ENCODE assay signal across 17 cellular contexts in genomic region chr22:19879651-19879995, GRCh38. TPM values are rescaled to one million over a fixed set of nuclear protein-coding genes. Genes with fewer than 3 reads are reported as not detected.
DNase-seq lines count a peak whose midpoint lies in the region; ATAC-seq, FAIRE-seq and TF ChIP-seq lines count a peak whose summit lies in the region.
"Had no signal": no experiment of that assay in that cellular context is flagged by ENCODE, and none has a peak within 500 bp of the region (broad histone marks: within the 10 kb centered on the region; RNA-seq: fewer than 3 reads in every experiment).

No MANE protein-coding gene starts in this region.

- CTCF ChIA-PET in WTC11 (lab: Charles Lee) = interaction anchor here (1.1 to 1.3 kb wide), 2 partner anchors 11 to 149 kb away, joined by 3 to 4 read pairs; no protein-coding TSS in a partner anchor

- POLR2A ChIA-PET in WTC11 (lab: Charles Lee) = no interaction called here

- peaks cover 30% of the 10 kb centered on the region for H3K4me1 Mint-ChIP-seq in WTC11
- H3K4me1 Mint-ChIP-seq: activated CD8-positive, alpha-beta memory T cell treated with anti-CD3 and anti-CD28 coated beads, Interleukin-2, amount 10 ng/mL, durations not matched to agents 7 days and 5 days had no signal

- H3K14ac ChIP-seq in mesenchymal stem cell (ENCODE audit: low read length in 2 of 2) = peak overlapping the region in 1 of 2 experiments; percentile 61

- no peak overlapping the region for H2AFZ ChIP-seq in ACC112 (ENCODE audit: low read length, unreplicated experiment)
- no peak overlapping the region for H2AFZ ChIP-seq in mesenchymal stem cell (ENCODE audit: low read depth, low read length)
- H2AFZ ChIP-seq: parathyroid adenoma had no signal

- WGBS in mesenchymal stem cell = 71% methylated on average over 3 of the region's 3 CpGs

- no peak overlapping the region for H3K4me2 ChIP-seq in mesenchymal stem cell (ENCODE audit: low read length, poor library complexity, severe bottlenecking)

- peak overlapping the region; percentile 84 to 86 for H2BK12ac ChIP-seq in mesenchymal stem cell (ENCODE audit: low read length in 2 of 2)

- peak overlapping the region; percentile 93 for H3K27ac ChIP-seq in ACC112 (ENCODE audit: low read depth, low read length)
- no peak overlapping the region for H3K27ac ChIP-seq in mesenchymal stem cell (ENCODE audit: low read length, poor library complexity, severe bottlenecking)
- H3K27ac ChIP-seq: parathyroid adenoma had no signal

- H3K36me3 Mint-ChIP-seq in WTC11 = no peaks in the 10 kb centered on the region
- H3K36me3 Mint-ChIP-seq: activated CD8-positive, alpha-beta memory T cell treated with anti-CD3 and anti-CD28 coated beads, Interleukin-2, amount 10 ng/mL, durations not matched to agents 7 days and 5 days had no signal

- H2BK15ac ChIP-seq in mesenchymal stem cell (ENCODE audit: low read depth, poor library complexity, severe bottlenecking) = peak overlapping the region; percentile 78

- H2BK120ac ChIP-seq in mesenchymal stem cell (ENCODE audit: low read depth, low read length) = peak overlapping the region; percentile 43

- peak overlapping the region; percentile 28 to 88 for H3K4ac ChIP-seq in mesenchymal stem cell (ENCODE audit: low read depth in 1 of 2, low read length in 2 of 2)

- no peak for FAIRE-seq in GM12891 (lab: Jason Lieb, UNC)

- TF ChIP-seq CTCF in WTC11 (IDR thresholded peaks at IDR 0.05) = no peak

- no peak overlapping the region for H3K23ac ChIP-seq in mesenchymal stem cell (ENCODE audit: low read length in 2 of 2)

- H2BK5ac ChIP-seq in mesenchymal stem cell (ENCODE audit: low read depth, low read length, poor library complexity, severe bottlenecking) = no peak overlapping the region

- no peak overlapping the region for H3K9ac ChIP-seq in mesenchymal stem cell (ENCODE audit: low read length)
- H3K9ac ChIP-seq: parathyroid adenoma had no signal

- H3K27ac Mint-ChIP-seq in WTC11 = no peak overlapping the region
- H3K27ac Mint-ChIP-seq: activated CD8-positive, alpha-beta memory T cell treated with anti-CD3 and anti-CD28 coated beads, Interleukin-2, amount 10 ng/mL, durations not matched to agents 7 days and 5 days had no signal

- peak; percentile 14 for DNase-seq in GM12891 (ENCODE audit: insufficient read length, low spot score)
- DNase-seq in WTC11 (ENCODE audit: low spot score) = peak; percentile 7
- DNase-seq in mesenchymal stem cell = no peak
- DNase-seq in NCI-H226 = no peak
- no peak for DNase-seq in DMS53 (lab: John Stamatoyannopoulos, UW)
- no peak for DNase-seq in erythroblast (lab: John Stamatoyannopoulos, UW)
- no peak for DNase-seq in T-helper 9 cell
- DNase-seq: activated CD8-positive, alpha-beta memory T cell treated with anti-CD3 and anti-CD28 coated beads, Interleukin-2, amount 10 ng/mL, durations not matched to agents 7 days and 5 days; activated naive CD4-positive, alpha-beta T cell treated with Interleukin-2 at 50 U/mL for 16 hours; C1 segment of cervical spinal cord; DND-41; effector CD8-positive, alpha-beta T cell; NCI-H2171; stimulated activated CD4-positive, alpha-beta T cell treated with anti-CD3 and anti-CD28 coated beads, Interleukin-15, amount 100 ng/mL, for 24 hours had no signal

- peaks cover 72% of the 10 kb centered on the region for H3K4me1 ChIP-seq in ACC112 (ENCODE audit: control insufficient read depth, insufficient read depth, low read length, unreplicated experiment)
- peaks cover 83% of the 10 kb centered on the region for H3K4me1 ChIP-seq in mesenchymal stem cell (ENCODE audit: control insufficient read depth, insufficient read depth, low read depth, low read length)

- H4K8ac ChIP-seq in mesenchymal stem cell (ENCODE audit: low read length) = peak overlapping the region; percentile 58

- H3K9me3 Mint-ChIP-seq in WTC11 = no peaks in the 10 kb centered on the region

- peak overlapping the region; percentile 99 for H4K91ac ChIP-seq in mesenchymal stem cell (ENCODE audit: low read length)

- peaks cover 7% of the 10 kb centered on the region for H3K79me1 ChIP-seq in mesenchymal stem cell (replicated peaks; ENCODE audit: low read length, poor library complexity, severe bottlenecking)

- no peak overlapping the region for H3K4me3 Mint-ChIP-seq in WTC11
- H3K4me3 Mint-ChIP-seq: activated CD8-positive, alpha-beta memory T cell treated with anti-CD3 and anti-CD28 coated beads, Interleukin-2, amount 10 ng/mL, durations not matched to agents 7 days and 5 days had no signal

- no peak overlapping the region for H3K4me3 ChIP-seq in ACC112 (ENCODE audit: low read depth, low read length)
- H3K4me3 ChIP-seq in mesenchymal stem cell (ENCODE audit: insufficient read depth in 1 of 2, low read depth in 1 of 2, low read length in 2 of 2) = no peak overlapping the region
- H3K4me3 ChIP-seq: SK-N-MC had no signal

- ATAC-seq in WTC11 = no peak
- ATAC-seq: activated CD8-positive, alpha-beta memory T cell treated with anti-CD3 and anti-CD28 coated beads, Interleukin-2, amount 10 ng/mL, durations not matched to agents 7 days and 5 days had no signal

- TF ChIP-seq POLR2A in GM12891 (IDR thresholded peaks at IDR 0.05; ENCODE audit: low read depth, low read length) (no peak), erythroblast (IDR thresholded peaks at IDR 0.05; ENCODE audit: low read length) (no peak)

- H3K79me2 ChIP-seq in ACC112 (ENCODE audit: control insufficient read depth, insufficient read depth, low read length, unreplicated experiment) = peaks cover 10% of the 10 kb centered on the region
- H3K79me2 ChIP-seq: parathyroid adenoma had no signal

- no peaks in the 10 kb centered on the region for H3K27me3 ChIP-seq in ACC112 (ENCODE audit: insufficient read depth, low read length)
- no peaks in the 10 kb centered on the region for H3K27me3 ChIP-seq in mesenchymal stem cell (ENCODE audit: control insufficient read depth in 1 of 2, insufficient read depth in 1 of 2, low read length in 2 of 2)

- H3K36me3 ChIP-seq in ACC112 (ENCODE audit: insufficient read depth, low read length) (no peaks in the 10 kb centered on the region), mesenchymal stem cell (ENCODE audit: control insufficient read depth in 1 of 2, insufficient read depth in 2 of 2, low read depth in 1 of 2, low read length in 2 of 2) (peaks cover 0 to 21% of the 10 kb centered on the region in 2 experiments)

- H2AK5ac ChIP-seq in mesenchymal stem cell (ENCODE audit: low read length, severe bottlenecking) = peak overlapping the region; percentile 81

- H3K9me3 ChIP-seq in mesenchymal stem cell (ENCODE audit: control insufficient read depth, low read length) = no peaks in the 10 kb centered on the region

- H3K27me3 Mint-ChIP-seq in WTC11 (ENCODE audit: low read depth) = no peaks in the 10 kb centered on the region; the same call in 1 of the 2 replicates
- H3K27me3 Mint-ChIP-seq: activated CD8-positive, alpha-beta memory T cell treated with anti-CD3 and anti-CD28 coated beads, Interleukin-2, amount 10 ng/mL, durations not matched to agents 7 days and 5 days had no signal

- H3K18ac ChIP-seq in mesenchymal stem cell (ENCODE audit: low read depth in 1 of 2, low read length in 2 of 2) = peak overlapping the region; percentile 56 to 83

TF ChIP-seq in GM12891, 5 proteins besides CTCF, POLR2A, EP300 and RAD21:
- TF ChIP-seq TAF1 (IDR thresholded peaks at IDR 0.05; ENCODE audit: low read depth, low read length) (no peak), POU2F2 (IDR thresholded peaks at IDR 0.05; ENCODE audit: low read depth, low read length) (no peak), SPI1 (IDR thresholded peaks at IDR 0.05; ENCODE audit: low read depth, low read length) (no peak), PAX5 (IDR thresholded peaks at IDR 0.05; ENCODE audit: insufficient read depth, low read length, severe bottlenecking) (no peak), POLR2AphosphoS5 (IDR thresholded peaks at IDR 0.05; ENCODE audit: low read depth, low read length) (no peak)

TF ChIP-seq in WTC11, 78 proteins besides CTCF, POLR2A, EP300 and RAD21 (continues in another document):
- TF ChIP-seq AFF4 (CRISPR knock-in tag; IDR thresholded peaks at IDR 0.05; ENCODE audit: borderline replicate concordance) = no peak
- TF ChIP-seq RORB (CRISPR knock-in tag; IDR thresholded peaks at IDR 0.05) = no peak

RNA-seq across cellular contexts. Expression of gene GNB1L, which starts 24.9 kb away (rescaled TPM):
- 3.5 TPM for polyA plus RNA-seq in GM12891 (2012; ENCODE audit: low read depth, missing spikeins)
- total RNA-seq in WTC11 (2021) = 18.0 to 21.7 TPM (median 19.4 TPM) in 3 replicates
- polyA plus RNA-seq in mesenchymal stem cell (2013, experiment 1 of 2) = 3.9 TPM
- polyA plus RNA-seq in mesenchymal stem cell (2013, experiment 2 of 2) = 3.9 TPM

RNA-seq across cellular contexts. Expression of gene RTL10, which starts 24.9 kb away (rescaled TPM):
- 5.7 TPM for polyA plus RNA-seq in GM12891 (2012; ENCODE audit: low read depth, missing spikeins)
- 19.2 to 21.5 TPM (median 20.6 TPM) in 3 replicates for total RNA-seq in WTC11 (2021)
- 6.4 TPM for polyA plus RNA-seq in mesenchymal stem cell (2013, experiment 1 of 2)
- 7.2 TPM for polyA plus RNA-seq in mesenchymal stem cell (2013, experiment 2 of 2)

Comparison
In these comparisons a context has a peak if more than half of its experiments do, and no peak if none do; other contexts are left out.
1. DNase-seq: peak in GM12891 (single experiment) and WTC11 (single experiment); none in mesenchymal stem cell (single experiment), NCI-H226 (single experiment), DMS53 (single experiment), erythroblast (0 of 2) and T-helper 9 cell (single experiment).